Comparison of ENCODE assay signal across 30 cellular contexts in genomic region chr10:79258894-79259293, GRCh38.
DNase-seq lines count a peak whose midpoint lies in the region; ATAC-seq and TF ChIP-seq lines count a peak whose summit lies in the region.
"Had no signal": no experiment of that assay in that cellular context is flagged by ENCODE, and none has a peak within 500 bp of the region (broad histone marks: within the 10 kb centered on the region; RNA-seq: fewer than 3 reads in every experiment).

No MANE protein-coding gene starts in this region.

- H3K9me3 ChIP-seq in cardiac muscle cell (ENCODE audit: low read depth) (no peaks in the 10 kb centered on the region), SK-N-SH (no peaks in the 10 kb centered on the region), stomach smooth muscle (ENCODE audit: control insufficient read depth in 2 of 2, low read length in 2 of 2) (no peaks in the 10 kb centered on the region), left lung (no peaks in the 10 kb centered on the region)
- H3K9me3 ChIP-seq: prostate gland, upper lobe of right lung had no signal

- H3K27me3 ChIP-seq in cardiac muscle cell (no peaks in the 10 kb centered on the region), SK-N-SH (ENCODE audit: insufficient read depth) (no peaks in the 10 kb centered on the region), stomach smooth muscle (ENCODE audit: control insufficient read depth in 1 of 2, insufficient read depth in 2 of 2, low read length in 2 of 2) (no peaks in the 10 kb centered on the region), left lung (no peaks in the 10 kb centered on the region)
- H3K27me3 ChIP-seq: foreskin keratinocyte, upper lobe of right lung had no signal

- H3K4me1 ChIP-seq in cardiac muscle cell (ENCODE audit: low read depth) (peaks cover 31% of the 10 kb centered on the region), SK-N-SH (ENCODE audit: control insufficient read depth in 1 of 2, insufficient read depth in 2 of 2, low read depth in 1 of 2, low read length in 1 of 2) (peaks cover 16 to 100% of the 10 kb centered on the region in 2 experiments; a peak in 3 of 4 replicates), stomach smooth muscle (ENCODE audit: control insufficient read depth, insufficient read depth, low read length) (peaks cover 64% of the 10 kb centered on the region), left lung (peaks cover 0 to 75% of the 10 kb centered on the region in 2 donors)

- H2AFZ ChIP-seq in SK-N-SH (ENCODE audit: low read depth): no peak overlapping the region

- no peaks in the 10 kb centered on the region for H3K9me2 ChIP-seq in SK-N-SH

- no peak for DNase-seq in cardiac muscle cell (ENCODE audit: low read depth in 1 of 2, low spot score in 1 of 2)
- DNase-seq in Right ventricle myocardium superior: no peak
- peak; percentile 80 for DNase-seq in SK-N-SH
- no peak for DNase-seq in memory B cell (ENCODE audit: low spot score in 2 of 2)
- DNase-seq in ACHN: no peak
- DNase-seq in left lung: no peak
- DNase-seq: 8988T; activated CD4-positive, alpha-beta memory T cell treated with anti-CD3 and anti-CD28 coated beads, Interleukin-2, amount 10 ng/mL, durations not matched to agents 7 days and 5 days; activated effector memory CD4-positive, alpha-beta T cell treated with anti-CD3 and anti-CD28 coated beads, Interleukin-2, amount 50 U/mL, for 16 hours; AML-193; DMS79; effector CD8-positive, alpha-beta T cell; foreskin keratinocyte; H7; left cardiac atrium; midbrain; NCI-H1105; NCI-H1930; NCI-H2227 treated with DMSO at 0.1 percent for 48 hours; NCI-H748 treated with DMSO at 0.1 percent for 48 hours; PC-3; substantia nigra; upper lobe of right lung had no signal

- H3K9ac ChIP-seq in SK-N-SH: no peak overlapping the region
- H3K9ac ChIP-seq in stomach smooth muscle (ENCODE audit: low read length in 2 of 2): no peak overlapping the region

- CTCF ChIA-PET in SK-N-SH (lab: Yijun Ruan, JAX): interaction anchor here (1.4 to 3.2 kb wide), 3 partner anchors 12 to 16 kb away, joined by 4 to 11 read pairs (median 8); no protein-coding TSS in a partner anchor

- no peak overlapping the region for H3K4me3 ChIP-seq in cardiac muscle cell
- H3K4me3 ChIP-seq in SK-N-SH (ENCODE audit: low read depth in 2 of 2, low read length in 1 of 2): no peak overlapping the region
- no peak overlapping the region for H3K4me3 ChIP-seq in stomach smooth muscle (ENCODE audit: low read length in 2 of 2)
- no peak overlapping the region for H3K4me3 ChIP-seq in left lung
- H3K4me3 ChIP-seq: prostate gland, upper lobe of right lung had no signal

- in situ Hi-C loops in ACHN (cut with HindIII; ENCODE audit: low pct_ligation_motif_present, low pct_unique_long_range_greater_than_20kb, low sequenced_read_pairs): no loop called here

- H3K4me2 ChIP-seq in SK-N-SH: no peak overlapping the region

- H3K27me3 Mint-ChIP-seq in memory B cell: no peaks in the 10 kb centered on the region
- H3K27me3 Mint-ChIP-seq: activated CD4-positive, alpha-beta memory T cell treated with anti-CD3 and anti-CD28 coated beads, Interleukin-2, amount 10 ng/mL, durations not matched to agents 7 days and 5 days had no signal

- H3F3A ChIP-seq in SK-N-SH (replicated peaks; ENCODE audit: insufficient read depth): no peaks in the 10 kb centered on the region

- 60% methylated on average over 10 of the region's 10 CpGs for WGBS in SK-N-SH (ENCODE audit: low lambda C conversion rate)

- POLR2A ChIA-PET in SK-N-SH (lab: Yijun Ruan, JAX): interaction anchor here (0.8 to 2.7 kb wide), 9 partner anchors 10 to 53 kb away, joined by 3 to 9 read pairs (median 4); no protein-coding TSS in a partner anchor

- TF ChIP-seq EP300 in SK-N-SH (IDR thresholded peaks at IDR 0.05; ENCODE audit: borderline replicate concordance in 1 of 2, low read depth in 1 of 2, low read length in 1 of 2): peak in 1 of 2 experiments; percentile 78; a peak in 2 of 4 replicates

- H3K36me3 ChIP-seq in cardiac muscle cell (peaks cover 3% of the 10 kb centered on the region), SK-N-SH (replicated peaks in 1 of 2; ENCODE audit: control insufficient read depth in 1 of 2, insufficient read depth in 2 of 2, low read length in 1 of 2) (peaks cover 4 to 15% of the 10 kb centered on the region in 2 experiments), stomach smooth muscle (ENCODE audit: control insufficient read depth in 2 of 2, insufficient read depth in 2 of 2, low read length in 2 of 2) (peaks cover 0 to 8% of the 10 kb centered on the region in 2 donors), left lung (peaks cover 0 to 36% of the 10 kb centered on the region in 2 donors)
- H3K36me3 ChIP-seq: prostate gland had no signal

- no peak overlapping the region for H3K4me3 Mint-ChIP-seq in memory B cell
- H3K4me3 Mint-ChIP-seq: activated CD4-positive, alpha-beta memory T cell treated with anti-CD3 and anti-CD28 coated beads, Interleukin-2, amount 10 ng/mL, durations not matched to agents 7 days and 5 days; nephron had no signal

- H3K27ac Mint-ChIP-seq in memory B cell: peak overlapping the region; percentile 58
- H3K27ac Mint-ChIP-seq: activated CD4-positive, alpha-beta memory T cell treated with anti-CD3 and anti-CD28 coated beads, Interleukin-2, amount 10 ng/mL, durations not matched to agents 7 days and 5 days had no signal

- intact Hi-C loops in Right ventricle myocardium superior (cut with DNase I) (no loop called here), left lung (cut with DNase I) (no loop called here)

- no peaks in the 10 kb centered on the region for H3K9me3 Mint-ChIP-seq in memory B cell
- H3K9me3 Mint-ChIP-seq: activated CD4-positive, alpha-beta memory T cell treated with anti-CD3 and anti-CD28 coated beads, Interleukin-2, amount 10 ng/mL, durations not matched to agents 7 days and 5 days; nephron had no signal

- TF ChIP-seq CTCF in cardiac muscle cell (IDR thresholded peaks at IDR 0.05; ENCODE audit: low read depth, low read length) (no peak), SK-N-SH (IDR thresholded peaks at IDR 0.05) (no peak), left lung (IDR thresholded peaks at IDR 0.05) (no peak)

- H3K27ac ChIP-seq in cardiac muscle cell (peak overlapping the region; percentile 7), SK-N-SH (ENCODE audit: low read depth in 2 of 2, low read length in 1 of 2) (peak overlapping the region; percentile 17 to 99; a peak in 2 of 4 replicates), stomach smooth muscle (ENCODE audit: low read length) (peak overlapping the region; percentile 91), left lung (no peak overlapping the region)
- H3K27ac ChIP-seq: foreskin keratinocyte, prostate gland, upper lobe of right lung had no signal

- H3K79me2 ChIP-seq in SK-N-SH (ENCODE audit: insufficient read depth): peaks cover 76% of the 10 kb centered on the region

- peaks cover 26% of the 10 kb centered on the region for H4K20me1 ChIP-seq in SK-N-SH (ENCODE audit: insufficient read depth)

- no peak; the same call in 1 of the 2 replicates for TF ChIP-seq RAD21 in SK-N-SH (IDR thresholded peaks at IDR 0.05; ENCODE audit: low read length)

- peaks cover 68% of the 10 kb centered on the region for H3K4me1 Mint-ChIP-seq in memory B cell

- H3K36me3 Mint-ChIP-seq in memory B cell: no peaks in the 10 kb centered on the region

- ATAC-seq in Right ventricle myocardium superior (ENCODE audit: poor library complexity) (no peak), memory B cell (ENCODE audit: low read depth) (no peak), HG03460 (IDR thresholded peaks at IDR 0.05; ENCODE audit: unreplicated experiment) (no peak), left lung (no peak)
- ATAC-seq: activated CD4-positive, CD25-positive, alpha-beta regulatory T cell treated with anti-CD3 and anti-CD28 coated beads, Interleukin-2, amount 50 U/mL, for 24 hours; esophagus mucosa; foreskin keratinocyte; left cardiac atrium; PC-3; Right ventricle myocardium inferior; upper lobe of right lung had no signal

TF ChIP-seq in SK-N-SH, 30 proteins besides CTCF, POLR2A, EP300 and RAD21:
- TF ChIP-seq GATA2 (CRISPR knock-in tag; IDR thresholded peaks at IDR 0.05) (peak; percentile 58), JUND (IDR thresholded peaks at IDR 0.05) (no peak), SIN3A (IDR thresholded peaks at IDR 0.05; ENCODE audit: borderline replicate concordance, low read depth, low read length) (no peak), MAX (IDR thresholded peaks at IDR 0.05; ENCODE audit: low read depth) (no peak), MXI1 (IDR thresholded peaks at IDR 0.05; ENCODE audit: low read depth, low read length) (peak; percentile 70; the same call in 1 of the 2 replicates), CHD2 (IDR thresholded peaks at IDR 0.05; ENCODE audit: low read length, partially characterized antibody) (peak; percentile 46), RCOR1 (IDR thresholded peaks at IDR 0.05; ENCODE audit: low read length) (peak; percentile 68)

Comparison
In these comparisons a context has a peak if more than half of its experiments do, and no peak if none do; other contexts are left out.
1. H3K27ac ChIP-seq: peak in cardiac muscle cell (single experiment), SK-N-SH (2 of 2) and stomach smooth muscle (single experiment); none in left lung (0 of 2).